ENCODE assay signal across 1 cellular context in genomic region chr18:2569338-2570207, GRCh38.
TF ChIP-seq lines count a peak whose summit lies in the region.

No MANE protein-coding gene starts in this region.

TF ChIP-seq in A549, 52 proteins besides CTCF, POLR2A, EP300 and RAD21 (continued from another document):
- no peak for TF ChIP-seq HES2 (IDR thresholded peaks at IDR 0.05)
- TF ChIP-seq JUNB (IDR thresholded peaks at IDR 0.05) = no peak
- no peak for TF ChIP-seq EHMT2 (IDR thresholded peaks at IDR 0.05; ENCODE audit: low read depth)
- TF ChIP-seq JUN (IDR thresholded peaks at IDR 0.05) = no peak
- no peak for TF ChIP-seq CHD2 (IDR thresholded peaks at IDR 0.05; ENCODE audit: low read length, partially characterized antibody)
- TF ChIP-seq ZNF302 (CRISPR knock-in tag; IDR thresholded peaks at IDR 0.05) = no peak
